ENCODE assay signal across 16 cellular contexts in the genomic region with DNA sequence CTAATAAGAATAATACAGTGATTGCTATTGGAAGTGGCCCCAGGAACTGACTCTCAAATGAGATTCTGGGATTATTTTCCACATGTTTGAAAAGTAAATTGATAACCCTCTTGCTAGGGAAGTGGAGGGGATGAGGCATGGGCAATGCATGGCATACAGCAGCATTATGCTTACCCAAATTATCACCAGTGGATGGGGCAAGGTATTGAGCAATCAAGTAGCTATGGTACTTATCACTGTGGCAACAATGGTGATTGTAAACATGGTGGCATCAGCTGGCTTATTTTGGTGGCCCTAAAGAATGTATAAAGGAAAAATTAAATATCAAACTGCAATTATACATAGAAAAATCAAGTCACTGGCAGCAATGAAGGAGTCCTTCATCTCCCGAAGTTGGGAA.
DNase-seq lines count a peak whose midpoint lies in the region; ATAC-seq, FAIRE-seq and TF ChIP-seq lines count a peak whose summit lies in the region.
"Had no signal": no experiment of that assay in that cellular context is flagged by ENCODE, and none has a peak within 500 bp of the region (broad histone marks: within the 10 kb centered on the region; RNA-seq: fewer than 3 reads in every experiment).

No MANE protein-coding gene starts in this region.

- H3K27me3 ChIP-seq in HepG2 (ENCODE audit: control insufficient read depth in 1 of 2, insufficient read depth in 2 of 2, low read length in 2 of 2) = no peaks in the 10 kb centered on the region
- no peaks in the 10 kb centered on the region for H3K27me3 ChIP-seq in right lobe of liver
- H3K27me3 ChIP-seq: BLaER1 treated with 17β-estradiol and CSF1 and Interleukin-3, amounts not matched to agents 10 nM and 100 nM had no signal

- no peaks in the 10 kb centered on the region for H3K9me3 ChIP-seq in HepG2 (ENCODE audit: low read length)
- no peaks in the 10 kb centered on the region for H3K9me3 ChIP-seq in right lobe of liver
- H3K9me3 ChIP-seq: BLaER1 treated with 17β-estradiol and CSF1 and Interleukin-3, amounts not matched to agents 10 nM and 100 nM; HAP-1 had no signal

- WGBS in HepG2 (ENCODE audit: low lambda C conversion rate) = 43% methylated on average over 1 of the region's 1 CpG
- WGBS in right lobe of liver (ENCODE audit: insufficient coverage, low coverage, low lambda C conversion rate, missing lambda C conversion rate) = 78% methylated on average over 1 of the region's 1 CpG

- H4K20me1 ChIP-seq in HepG2 (ENCODE audit: insufficient read depth, low read length) = no peaks in the 10 kb centered on the region
- H4K20me1 ChIP-seq: BLaER1 treated with 17β-estradiol and CSF1 and Interleukin-3, amounts not matched to agents 10 nM and 100 nM had no signal

- no peaks in the 10 kb centered on the region for H3K79me2 ChIP-seq in HepG2 (ENCODE audit: insufficient read depth, low read length)

- H2AFZ ChIP-seq in HepG2 (ENCODE audit: low read length) = no peak overlapping the region

- H3K27ac Mint-ChIP-seq in nephron = peak overlapping the region in 2 of 3 experiments; percentile 2 to 32
- H3K27ac Mint-ChIP-seq in stimulated activated effector memory CD8-positive, alpha-beta T cell treated with anti-CD3 and anti-CD28 coated beads, Interleukin-12 subunit alpha, Interleukin-12 subunit beta, amount 100 ng/mL, for 72 hours = no peak overlapping the region
- H3K27ac Mint-ChIP-seq: B cell; CD8-positive, alpha-beta T cell had no signal

- no peak overlapping the region for H3K9ac ChIP-seq in HepG2 (ENCODE audit: insufficient read depth, low read depth, low read length)
- H3K9ac ChIP-seq: BLaER1 treated with 17β-estradiol and CSF1 and Interleukin-3, amounts not matched to agents 10 nM and 100 nM had no signal

- H3K4me1 ChIP-seq in HepG2 (ENCODE audit: insufficient read depth, low read length) (no peaks in the 10 kb centered on the region), right lobe of liver (no peaks in the 10 kb centered on the region)
- H3K4me1 ChIP-seq: BLaER1 treated with 17β-estradiol and CSF1 and Interleukin-3, amounts not matched to agents 10 nM and 100 nM; HAP-1 had no signal

- POLR2A ChIA-PET in HepG2 (lab: Yijun Ruan, JAX) = no interaction called here

- TF ChIP-seq POLR2A in HepG2 (IDR thresholded peaks at IDR 0.05; ENCODE audit: insufficient read depth in 1 of 2, low read depth in 2 of 2, low read length in 2 of 2) (no peak), right lobe of liver (IDR thresholded peaks at IDR 0.05) (no peak)

- peak; percentile 10 for DNase-seq in DMS53 (lab: John Stamatoyannopoulos, UW)
- DNase-seq in DMS53 treated with DMSO at 0.1 percent for 48 hours (lab: John Stamatoyannopoulos, UW; ENCODE audit: unreplicated experiment) = no peak
- no peak for DNase-seq in HepG2 (ENCODE audit: low spot score)
- DNase-seq in right lobe of liver = no peak
- DNase-seq in NCI-H748 treated with DMSO at 0.1 percent for 48 hours (lab: John Stamatoyannopoulos, UW) = peak; percentile 27
- no peak for DNase-seq in activated CD4-positive, alpha-beta T cell treated with anti-CD3 and anti-CD28 coated beads for 48 hours
- DNase-seq in stimulated activated effector memory CD8-positive, alpha-beta T cell treated with anti-CD3 and anti-CD28 coated beads, Interleukin-12 subunit alpha, Interleukin-12 subunit beta, amount 100 ng/mL, for 72 hours (ENCODE audit: low spot score in 2 of 2) = no peak
- DNase-seq: 8988T; Calu3; CD8-positive, alpha-beta T cell; DMS79 treated with DMSO at 0.1 percent for 48 hours; GF-D8 had no signal

- FAIRE-seq in HepG2 (lab: Jason Lieb, UNC) = no peak

- no peak for TF ChIP-seq CTCF in HepG2 (CRISPR knock-in tag; IDR thresholded peaks at IDR 0.05)
- no peak for TF ChIP-seq CTCF in right lobe of liver (IDR thresholded peaks at IDR 0.05)
- no peak for TF ChIP-seq CTCF in nephron (IDR thresholded peaks at IDR 0.05; ENCODE audit: unreplicated experiment in 3 of 3)

- H3K4me3 ChIP-seq in HepG2 (replicated peaks in 1 of 3; ENCODE audit: insufficient read depth in 1 of 3, low read depth in 2 of 3, low read length in 3 of 3) (no peak overlapping the region), right lobe of liver (no peak overlapping the region)
- H3K4me3 ChIP-seq: BLaER1 treated with 17β-estradiol and CSF1 and Interleukin-3, amounts not matched to agents 10 nM and 100 nM; HAP-1 had no signal

- in situ Hi-C loops in HepG2 (cut with HindIII; ENCODE audit: extremely low pct_ligation_motif_present, low pct_unique_long_range_greater_than_20kb) = no loop called here

- H3K4me3 Mint-ChIP-seq in nephron = no peak overlapping the region
- no peak overlapping the region for H3K4me3 Mint-ChIP-seq in stimulated activated effector memory CD8-positive, alpha-beta T cell treated with anti-CD3 and anti-CD28 coated beads, Interleukin-12 subunit alpha, Interleukin-12 subunit beta, amount 100 ng/mL, for 72 hours
- H3K4me3 Mint-ChIP-seq: B cell; CD8-positive, alpha-beta T cell had no signal

- H3K27ac ChIP-seq in HepG2 (ENCODE audit: extremely low read length, insufficient read depth, low read length) (no peak overlapping the region), right lobe of liver (no peak overlapping the region)
- H3K27ac ChIP-seq: BLaER1 treated with 17β-estradiol and CSF1 and Interleukin-3, amounts not matched to agents 10 nM and 100 nM had no signal

- TF ChIP-seq EP300 in HepG2 (IDR thresholded peaks at IDR 0.05; ENCODE audit: low read depth in 2 of 2, low read length in 2 of 2) = no peak
- no peak for TF ChIP-seq EP300 in HepG2 (CRISPR knock-in tag; IDR thresholded peaks at IDR 0.05; ENCODE audit: borderline replicate concordance)

- H3K36me3 ChIP-seq in HepG2 (replicated peaks in 1 of 2; ENCODE audit: control insufficient read depth in 1 of 2, insufficient read depth in 2 of 2, low read length in 2 of 2) = no peaks in the 10 kb centered on the region
- no peaks in the 10 kb centered on the region for H3K36me3 ChIP-seq in right lobe of liver
- H3K36me3 ChIP-seq: BLaER1 treated with 17β-estradiol and CSF1 and Interleukin-3, amounts not matched to agents 10 nM and 100 nM; HAP-1 had no signal

- CTCF ChIA-PET in HepG2 (lab: Yijun Ruan, JAX; ENCODE audit: low intra/inter-chr PET ratio, low total read pairs) = no interaction called here

- no peaks in the 10 kb centered on the region for H3K27me3 Mint-ChIP-seq in nephron (ENCODE audit: low read depth)
- H3K27me3 Mint-ChIP-seq: B cell had no signal

- no TSS peak for BruUV-seq in HepG2 (replicated peaks; lab: Mats Ljungman, UMichigan)

- H3K9me3 Mint-ChIP-seq in nephron = no peaks in the 10 kb centered on the region
- H3K9me3 Mint-ChIP-seq in stimulated activated effector memory CD8-positive, alpha-beta T cell treated with anti-CD3 and anti-CD28 coated beads, Interleukin-12 subunit alpha, Interleukin-12 subunit beta, amount 100 ng/mL, for 72 hours = peaks cover 13% of the 10 kb centered on the region

- no peaks in the 10 kb centered on the region for H3K4me1 Mint-ChIP-seq in nephron
- no peaks in the 10 kb centered on the region for H3K4me1 Mint-ChIP-seq in stimulated activated effector memory CD8-positive, alpha-beta T cell treated with anti-CD3 and anti-CD28 coated beads, Interleukin-12 subunit alpha, Interleukin-12 subunit beta, amount 100 ng/mL, for 72 hours
- H3K4me1 Mint-ChIP-seq: B cell had no signal

- H3K36me3 Mint-ChIP-seq in nephron (ENCODE audit: low read depth) = no peaks in the 10 kb centered on the region
- H3K36me3 Mint-ChIP-seq in stimulated activated effector memory CD8-positive, alpha-beta T cell treated with anti-CD3 and anti-CD28 coated beads, Interleukin-12 subunit alpha, Interleukin-12 subunit beta, amount 100 ng/mL, for 72 hours = no peaks in the 10 kb centered on the region
- H3K36me3 Mint-ChIP-seq: CD8-positive, alpha-beta T cell had no signal

- intact Hi-C loops in HepG2 (cut with micrococcal nuclease; ENCODE audit: unreplicated experiment) (no loop called here), right lobe of liver (cut with DNase I) (no loop called here)

- no peak for ATAC-seq in HepG2
- no peak for ATAC-seq in right lobe of liver
- ATAC-seq in stimulated activated effector memory CD8-positive, alpha-beta T cell treated with anti-CD3 and anti-CD28 coated beads, Interleukin-12 subunit alpha, Interleukin-12 subunit beta, amount 100 ng/mL, for 72 hours = no peak
- ATAC-seq: CD8-positive, alpha-beta T cell had no signal

- no peak for TF ChIP-seq RAD21 in HepG2 (CRISPR knock-in tag; IDR thresholded peaks at IDR 0.05)

- no peak overlapping the region for H3K4me2 ChIP-seq in HepG2 (ENCODE audit: low read depth, low read length)
- H3K4me2 ChIP-seq: BLaER1 treated with 17β-estradiol and CSF1 and Interleukin-3, amounts not matched to agents 10 nM and 100 nM had no signal

TF ChIP-seq in HepG2, 621 proteins besides CTCF, POLR2A, EP300 and RAD21:
- TF ChIP-seq ZMYM3 (CRISPR knock-in tag; IDR thresholded peaks at IDR 0.05) (no peak), CEBPB (IDR thresholded peaks at IDR 0.05; ENCODE audit: borderline replicate concordance, low read depth, low read length) (peak; percentile 80)

Comparison
In these comparisons a context has a peak if more than half of its experiments do, and no peak if none do; other contexts are left out.
1. DNase-seq: peak in DMS53 (single experiment) and NCI-H748 treated with DMSO at 0.1 percent for 48 hours (single experiment); none in DMS53 treated with DMSO at 0.1 percent for 48 hours (single experiment), HepG2 (single experiment), right lobe of liver (0 of 3), activated CD4-positive, alpha-beta T cell treated with anti-CD3 and anti-CD28 coated beads for 48 hours (single experiment) and stimulated activated effector memory CD8-positive, alpha-beta T cell treated with anti-CD3 and anti-CD28 coated beads, Interleukin-12 subunit alpha, Interleukin-12 subunit beta, amount 100 ng/mL, for 72 hours (0 of 2).